8 cellular contexts compared by ENCODE assay signal in genomic region chr7:35537067-35538023, GRCh38.
A peak's percentile ranks its signal among the peaks of the same experiment; 100 is the strongest.
DNase-seq lines count a peak whose midpoint lies in the region; FAIRE-seq and TF ChIP-seq lines count a peak whose summit lies in the region.

No MANE protein-coding gene starts in this region.

- H3K4me1 ChIP-seq in osteoblast (ENCODE audit: insufficient read depth, low read length) (no peaks in the 10 kb centered on the region), testis (no peaks in the 10 kb centered on the region)

- peak overlapping the region; percentile 74 for H3K4me2 ChIP-seq in osteoblast (ENCODE audit: insufficient read depth, low read length)

- intact Hi-C loops in testis (cut with DNase I; ENCODE audit: low total_unique reads), result no loop called here

- FAIRE-seq in H54 (lab: Jason Lieb, UNC), result no peak

- H3K4me3 ChIP-seq in osteoblast (ENCODE audit: insufficient read depth, low read length), result peak overlapping the region; percentile 60
- H3K4me3 ChIP-seq in testis, result peak overlapping the region; percentile 40 to 56

- 5 to 9% methylated on average over 19 to 43 of the region's 43 CpGs for WGBS in testis, 2 donors

- H3K27me3 ChIP-seq in osteoblast (ENCODE audit: insufficient read depth, low read length), result peaks cover 13% of the 10 kb centered on the region
- no peaks in the 10 kb centered on the region for H3K27me3 ChIP-seq in testis

- H3K36me3 ChIP-seq in osteoblast (ENCODE audit: insufficient read depth, low read length) (no peaks in the 10 kb centered on the region), testis (ENCODE audit: low read depth, missing control alignments) (no peaks in the 10 kb centered on the region)

- H3K79me2 ChIP-seq in osteoblast (ENCODE audit: insufficient read depth, low read length), result no peaks in the 10 kb centered on the region

- H3K27ac ChIP-seq in osteoblast (ENCODE audit: low read depth, low read length) (no peak overlapping the region), testis (no peak overlapping the region)

- in situ Hi-C loops in G401 (cut with HindIII; ENCODE audit: low sequenced_read_pairs), result no loop called here

- H3K9me3 ChIP-seq in osteoblast (ENCODE audit: low read depth, low read length) (no peaks in the 10 kb centered on the region), testis (no peaks in the 10 kb centered on the region)

- TF ChIP-seq CTCF in LNCAP (IDR thresholded peaks at IDR 0.05), result peak; percentile 91
- peak; percentile 81 for TF ChIP-seq CTCF in osteoblast (IDR thresholded peaks at IDR 0.05; ENCODE audit: extremely low read depth, low read depth, low read length)
- peak; percentile 75 to 90 (median 89) for TF ChIP-seq CTCF in testis (IDR thresholded peaks at IDR 0.05)

- H4K20me1 ChIP-seq in osteoblast (ENCODE audit: insufficient read depth, low read length), result no peaks in the 10 kb centered on the region

- no peak overlapping the region for H2AFZ ChIP-seq in osteoblast (ENCODE audit: low read length)

- peak; percentile 73 for DNase-seq in G401 (ENCODE audit: low spot score)
- DNase-seq in H54 (ENCODE audit: insufficient read length, low spot score), result peak; percentile 95
- DNase-seq in SHP77 treated with DMSO at 0.1 percent for 48 hours (lab: John Stamatoyannopoulos, UW), result peak; percentile 36
- DNase-seq in activated naive CD4-positive, alpha-beta T cell treated with Interleukin-2 at 50 U/mL for 16 hours, result peak; percentile 82
- peak; percentile 52 for DNase-seq in globus pallidus (ENCODE audit: low spot score)
- peak; percentile 97 for DNase-seq in osteoblast (ENCODE audit: insufficient read length, low spot score, missing footprints)
- DNase-seq in testis, result peak; percentile 89

- TF ChIP-seq POLR2A in H54 (IDR thresholded peaks at IDR 0.05; ENCODE audit: low read depth, low read length) (no peak), testis (IDR thresholded peaks at IDR 0.05) (no peak)

Comparison
In these comparisons a context has a peak if more than half of its experiments do, and no peak if none do; other contexts are left out.
1. DNase-seq: peak in every context shown above with its lines; median percentile 97 in osteoblast; 95 in H54; 89 in testis; 82 in activated naive CD4-positive, alpha-beta T cell treated with Interleukin-2 at 50 U/mL for 16 hours; 73 in G401; 52 in globus pallidus; 36 in SHP77 treated with DMSO at 0.1 percent for 48 hours.